1 cellular context compared by ENCODE assay signal in genomic region chr12:56080556-56081138, GRCh38.
TF ChIP-seq lines count a peak whose summit lies in the region.

No MANE protein-coding gene starts in this region.

TF ChIP-seq in HCT116, 20 proteins besides CTCF, POLR2A, EP300 and RAD21 (continued from another document):
- TF ChIP-seq REST (IDR thresholded peaks at IDR 0.05; ENCODE audit: low read depth) (no peak), SP1 (IDR thresholded peaks at IDR 0.05; ENCODE audit: low read depth) (no peak), ZFX (IDR thresholded peaks at IDR 0.05) (no peak), FOSL1 (IDR thresholded peaks at IDR 0.05; ENCODE audit: low read depth) (no peak), ZBTB33 (IDR thresholded peaks at IDR 0.05; ENCODE audit: extremely low read depth, insufficient replicate concordance, low read length) (no peak), ZNF274 (IDR thresholded peaks at IDR 0.05; ENCODE audit: low read depth, low read length) (no peak), YY1 (IDR thresholded peaks at IDR 0.05; ENCODE audit: extremely low read depth, insufficient replicate concordance, low read depth, low read length) (no peak), SRF (IDR thresholded peaks at IDR 0.05; ENCODE audit: low read depth) (no peak), CBX3 (IDR thresholded peaks at IDR 0.05; ENCODE audit: low read depth) (no peak), POLR2AphosphoS5 (IDR thresholded peaks at IDR 0.05; ENCODE audit: low read depth, low read length) (no peak), EZH2phosphoT487 (IDR thresholded peaks at IDR 0.05; ENCODE audit: borderline replicate concordance) (no peak), ELF1 (IDR thresholded peaks at IDR 0.05; ENCODE audit: borderline replicate concordance, low read depth) (no peak), JUND (IDR thresholded peaks at IDR 0.05) (no peak), MAX (IDR thresholded peaks at IDR 0.05) (no peak), SIN3A (IDR thresholded peaks at IDR 0.05; ENCODE audit: low read depth) (no peak; the same call in 1 of the 2 replicates)
- TF ChIP-seq, protein P1, sequence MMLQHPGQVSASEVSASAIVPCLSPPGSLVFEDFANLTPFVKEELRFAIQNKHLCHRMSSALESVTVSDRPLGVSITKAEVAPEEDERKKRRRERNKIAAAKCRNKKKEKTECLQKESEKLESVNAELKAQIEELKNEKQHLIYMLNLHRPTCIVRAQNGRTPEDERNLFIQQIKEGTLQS (IDR thresholded peaks at IDR 0.05): no peak
